ENCODE assay signal across 8 cellular contexts in genomic region chr1:245153081-245153644, GRCh38. TPM values are rescaled to one million over a fixed set of nuclear protein-coding genes. Genes with fewer than 3 reads are reported as not detected.
A peak's percentile ranks its signal among the peaks of the same experiment; 100 is the strongest.
DNase-seq lines count a peak whose midpoint lies in the region; ATAC-seq and TF ChIP-seq lines count a peak whose summit lies in the region.

No MANE protein-coding gene starts in this region.

- H3K4me3 ChIP-seq in astrocyte of the cerebellum (ENCODE audit: low read depth, low read length) = peak overlapping the region; percentile 82

- TF ChIP-seq CTCF in GM13977 (IDR thresholded peaks at IDR 0.05; ENCODE audit: extremely low read depth, insufficient read depth, missing control alignments) (peak; percentile 60), astrocyte of the cerebellum (IDR thresholded peaks at IDR 0.05; ENCODE audit: low read depth, low read length, missing control alignments) (peak; percentile 62)

- in situ Hi-C loops in GM13977 (cut with MboI; ENCODE audit: low pct_unique_long_range_greater_than_20kb, low sequenced_read_pairs, unreplicated experiment) = loop anchor here (5.0 to 25.0 kb wide), 2 partner anchors 849 to 1309 kb away; no protein-coding TSS in a partner anchor
- in situ Hi-C loops in astrocyte of the cerebellum (cut with HindIII; ENCODE audit: low sequenced_read_pairs) = loop anchor here (10.0 kb wide), 1 partner anchor 652 kb away; no protein-coding TSS in a partner anchor

- DNase-seq in A172 (ENCODE audit: low spot score) (peak; percentile 70), GM13977 (ENCODE audit: low spot score) (peak; percentile 86), NCI-H1436 treated with DMSO at 0.1 percent for 48 hours (lab: John Stamatoyannopoulos, UW) (peak; percentile 43), T-helper 9 cell (peak; percentile 25), astrocyte of the cerebellum (ENCODE audit: low read depth) (peak; percentile 53), hypothalamus (lab: John Stamatoyannopoulos, UW) (peak in 36 of 51 donors; percentile 13 to 75 (median 40)), renal cortical epithelial cell (ENCODE audit: low read depth) (peak; percentile 61)

- ATAC-seq in GM18873 (IDR thresholded peaks at IDR 0.05; ENCODE audit: low FRiP score, unreplicated experiment) = no peak

RNA-seq across cellular contexts. Expression of gene KIF26B, which starts 1.6 kb away (rescaled TPM):
- 0.57 and 2.1 TPM in 2 replicates for total RNA-seq in A172 (2014; rRNA removed; shearing (Covaris generic))
- 5.4 and 19.4 TPM in 2 replicates for total RNA-seq in renal cortical epithelial cell

Comparison
In these comparisons a context has a peak if more than half of its experiments do, and no peak if none do; other contexts are left out.
1. DNase-seq: peak in every context shown above with its lines; median percentile 86 in GM13977; 70 in A172; 61 in renal cortical epithelial cell; 53 in astrocyte of the cerebellum; 43 in NCI-H1436 treated with DMSO at 0.1 percent for 48 hours; 40 in hypothalamus; 25 in T-helper 9 cell.